Comparison of ENCODE assay signal across 19 cellular contexts in genomic region chr11:57377098-57377497, GRCh38. TPM values are rescaled to one million over a fixed set of nuclear protein-coding genes. Genes with fewer than 3 reads are reported as not detected.
DNase-seq lines count a peak whose midpoint lies in the region; ATAC-seq and TF ChIP-seq lines count a peak whose summit lies in the region.
"Had no signal": no experiment of that assay in that cellular context is flagged by ENCODE, and none has a peak within 500 bp of the region (broad histone marks: within the 10 kb centered on the region; RNA-seq: fewer than 3 reads in every experiment).

No MANE protein-coding gene starts in this region.

- H2AFZ ChIP-seq in GM23248 = no peak overlapping the region

- no peaks in the 10 kb centered on the region for H3K4me1 ChIP-seq in GM23248 (ENCODE audit: insufficient read depth)

- H3K4me3 ChIP-seq in GM23248 (no peak overlapping the region), fibroblast of mammary gland (ENCODE audit: control insufficient read depth, low read depth, low read length) (no peak overlapping the region)

- no peaks in the 10 kb centered on the region for H3K9me3 ChIP-seq in GM23248 (ENCODE audit: low read depth)

- no peak overlapping the region for H3K4me2 ChIP-seq in GM23248 (ENCODE audit: unreplicated experiment)

- no peak overlapping the region for H3K9ac ChIP-seq in GM23248

- in situ Hi-C loops in GM23248 (cut with MboI) = no loop called here

- H3K36me3 ChIP-seq in GM23248 (ENCODE audit: low read depth) = no peaks in the 10 kb centered on the region

- no peak for ATAC-seq in GM19452 (IDR thresholded peaks at IDR 0.05; ENCODE audit: unreplicated experiment)

- H3K9me2 ChIP-seq in GM23248 (ENCODE audit: insufficient read depth) = no peaks in the 10 kb centered on the region

- WGBS in GM23248 (ENCODE audit: low coverage in 1 of 2, low lambda C conversion rate in 2 of 2, missing lambda C conversion rate in 2 of 2), 2 experiments = 15 to 18% methylated on average over 5 of the region's 5 CpGs

- TF ChIP-seq CTCF in fibroblast of mammary gland (conservative IDR thresholded peaks at IDR 0.05; ENCODE audit: control insufficient read depth, insufficient read depth, low read depth, low read length) = no peak

- no peaks in the 10 kb centered on the region for H3K79me2 ChIP-seq in GM23248 (ENCODE audit: insufficient read depth)

- no peak overlapping the region for H3K27ac ChIP-seq in GM23248

- no peaks in the 10 kb centered on the region for H4K20me1 ChIP-seq in GM23248 (ENCODE audit: insufficient read depth)

- DNase-seq in DMS 273 treated with DMSO at 0.1 percent for 48 hours (lab: John Stamatoyannopoulos, UW) = peak; percentile 32
- DNase-seq in GM23248 = peak; percentile 33
- DNase-seq in NCI-H69 (lab: John Stamatoyannopoulos, UW) = peak; percentile 30
- peak; percentile 29 for DNase-seq in fibroblast of mammary gland (ENCODE audit: low read depth)
- no peak for DNase-seq in COR-L47 (lab: John Stamatoyannopoulos, UW)
- no peak for DNase-seq in NCI-H748 treated with DMSO at 0.1 percent for 48 hours (lab: John Stamatoyannopoulos, UW)
- DNase-seq: C1 segment of cervical spinal cord; CD8-positive, alpha-beta memory T cell; DND-41; HCEC 1CT; KBM-7; NCI-H1105 treated with DMSO at 0.1 percent for 48 hours; NCI-H187; SHP77 treated with DMSO at 0.1 percent for 48 hours; T1000 had no signal

- no peaks in the 10 kb centered on the region for H3K27me3 ChIP-seq in GM23248 (replicated peaks; ENCODE audit: insufficient read depth)

- no peaks in the 10 kb centered on the region for H3F3A ChIP-seq in GM23248 (ENCODE audit: insufficient read depth)

RNA-seq across cellular contexts. Expression of gene PRG3, which starts 3.9 kb away (rescaled TPM):
- total RNA-seq in GM23248 (2014; rRNA removed; shearing (Covaris generic)) = not detected in 2 replicates
- polyA plus RNA-seq in GM23248 (2016; fragmentation: Nextera tagmentation; extraction: Ambion mirVana) = not detected in 2 replicates
- total RNA-seq: A673; CD8-positive, alpha-beta memory T cell; RPMI7951; T-helper 1 cell treated with Interleukin-12 subunit alpha and Interleukin-12 subunit beta and Interleukin-4 antibody, amounts not matched to agents 30 ng/mL and 1 ng/mL, for 36 hours had no signal
- polyA plus RNA-seq: CD8-positive, alpha-beta memory T cell had no signal

RNA-seq across cellular contexts. Expression of gene PRG2, which starts 13.4 kb away (rescaled TPM):
- 0.51 and 2.2 TPM in 2 replicates for total RNA-seq in GM23248 (2014; rRNA removed; shearing (Covaris generic))
- 2.6 and 2.8 TPM in 2 replicates for polyA plus RNA-seq in GM23248 (2016; fragmentation: Nextera tagmentation; extraction: Ambion mirVana)
- total RNA-seq: A673; RPMI7951; T-helper 1 cell treated with Interleukin-12 subunit alpha and Interleukin-12 subunit beta and Interleukin-4 antibody, amounts not matched to agents 30 ng/mL and 1 ng/mL, for 36 hours had no signal
- polyA plus RNA-seq: CD8-positive, alpha-beta memory T cell had no signal

RNA-seq across cellular contexts. Expression of gene P2RX3, which starts 38.9 kb away (rescaled TPM):
- total RNA-seq in GM23248 (2014; rRNA removed; shearing (Covaris generic)) = not detected in 2 replicates
- polyA plus RNA-seq in GM23248 (2016; fragmentation: Nextera tagmentation; extraction: Ambion mirVana) = 0.10 TPM in 1 of 2 replicates, not detected in the other
- total RNA-seq: A673; CD8-positive, alpha-beta memory T cell; RPMI7951; T-helper 1 cell treated with Interleukin-12 subunit alpha and Interleukin-12 subunit beta and Interleukin-4 antibody, amounts not matched to agents 30 ng/mL and 1 ng/mL, for 36 hours had no signal
- polyA plus RNA-seq: CD8-positive, alpha-beta memory T cell had no signal

RNA-seq across cellular contexts. Expression of gene SSRP1, which starts 41.4 kb away (rescaled TPM):
- 69.2 and 76.2 TPM in 2 replicates for total RNA-seq in GM23248 (2014; rRNA removed; shearing (Covaris generic))
- polyA plus RNA-seq in GM23248 (2016; fragmentation: Nextera tagmentation; extraction: Ambion mirVana) = 29.3 and 32.9 TPM in 2 replicates

RNA-seq across cellular contexts. Expression of gene SLC43A3, which starts 49.8 kb away (rescaled TPM):
- total RNA-seq in GM23248 (2014; rRNA removed; shearing (Covaris generic)) = 23.2 and 57.7 TPM in 2 replicates
- polyA plus RNA-seq in GM23248 (2016; fragmentation: Nextera tagmentation; extraction: Ambion mirVana) = 33.3 and 33.4 TPM in 2 replicates

Comparison
In these comparisons a context has a peak if more than half of its experiments do, and no peak if none do; other contexts are left out.
1. DNase-seq: peak in DMS 273 treated with DMSO at 0.1 percent for 48 hours (single experiment), GM23248 (single experiment), NCI-H69 (single experiment) and fibroblast of mammary gland (single experiment); none in COR-L47 (single experiment) and NCI-H748 treated with DMSO at 0.1 percent for 48 hours (single experiment).